ENCODE assay signal across 34 cellular contexts in genomic region chr2:133090358-133090757, GRCh38.
"Had no signal": no experiment of that assay in that cellular context is flagged by ENCODE, and none has a peak within 500 bp of the region (broad histone marks: within the 10 kb centered on the region; RNA-seq: fewer than 3 reads in every experiment).

No MANE protein-coding gene starts in this region.

- H3K9me3 Mint-ChIP-seq: activated CD8-positive, alpha-beta T cell treated with anti-CD3 and anti-CD28 coated beads for 36 hours; activated naive CD8-positive, alpha-beta T cell treated with anti-CD3 and anti-CD28 coated beads for 36 hours; activated T-helper 1 cell treated with anti-CD3 and anti-CD28 coated beads, Interleukin-12 subunit alpha, Interleukin-12 subunit beta, Interleukin-2, Interleukin-4 antibody, amounts not matched to agents 30 ng/mL and 10 ng/mL and 1 ng/mL, durations not matched to agents 14 hours and 24 hours and 36 hours; activated T-helper 17 cell treated with anti-CD3 and anti-CD28 coated beads, Interleukin-2, amount 50 U/mL, for 72 hours; T-helper 1 cell treated with Interleukin-12 subunit alpha and Interleukin-12 subunit beta and Interleukin-4 antibody, amounts not matched to agents 30 μg/mL and 1 μg/mL, for 36 hours; T-helper 2 cell treated with Interferon-gamma antibody and Interleukin-4, amounts not matched to agents 5 μg/mL and 100 μg/mL, for 36 hours had no signal

- ATAC-seq: activated CD8-positive, alpha-beta T cell treated with anti-CD3 and anti-CD28 coated beads for 36 hours; activated naive CD4-positive, alpha-beta T cell treated with anti-CD3 and anti-CD28 coated beads, Interleukin-2, amount 50 U/mL, for 72 hours; activated T-cell treated with anti-CD3 and anti-CD28 coated beads, Interleukin-2, amount 50 U/mL, for 4 hours; activated T-cell treated with anti-CD3 and anti-CD28 coated beads, Interleukin-2, amount 50 U/mL, for 72 hours; activated T-helper 17 cell treated with anti-CD3 and anti-CD28 coated beads, Interleukin-2, amount 50 U/mL, for 72 hours; body of pancreas had no signal

- DNase-seq: activated B cell treated with CpG ODN at 0.5 μM for 24 hours; activated CD4-positive, alpha-beta memory T cell treated with anti-CD3 and anti-CD28 coated beads for 36 hours; activated CD4-positive, alpha-beta T cell treated with anti-CD3 and anti-CD28 coated beads for 4 hours; activated CD4-positive, alpha-beta T cell treated with anti-CD3 and anti-CD28 coated beads, Interleukin-2, amount 50 U/mL, for 1 hour; activated CD4-positive, alpha-beta T cell treated with anti-CD3 and anti-CD28 coated beads, Interleukin-2, amount 50 U/mL, for 4 hours; activated CD4-positive, CD25-positive, alpha-beta regulatory T cell treated with anti-CD3 and anti-CD28 coated beads, Interleukin-2, amount 50 U/mL, for 72 hours; activated CD8-positive, alpha-beta memory T cell treated with anti-CD3 and anti-CD28 coated beads, Interleukin-2, amount 50 U/mL, for 4 hours; activated CD8-positive, alpha-beta T cell treated with anti-CD3 and anti-CD28 coated beads for 36 hours; activated effector memory CD4-positive, alpha-beta T cell treated with anti-CD3 and anti-CD28 coated beads, Interleukin-2, amount 50 U/mL, for 16 hours; activated gamma-delta T cell treated with Interleukin-2 at 50 U/mL for 16 hours; activated naive CD4-positive, alpha-beta T cell; activated naive CD4-positive, alpha-beta T cell treated with anti-CD3 and anti-CD28 coated beads for 36 hours; activated naive CD4-positive, alpha-beta T cell treated with anti-CD3 and anti-CD28 coated beads, Interleukin-2, amount 50 U/mL, for 16 hours; activated naive CD8-positive, alpha-beta T cell treated with anti-CD3 and anti-CD28 coated beads for 36 hours; activated T-cell treated with anti-CD3 and anti-CD28 coated beads for 4 hours; activated T-cell treated with anti-CD3 and anti-CD28 coated beads, Interleukin-2, amount 50 U/mL, for 1 hour; activated T-cell treated with anti-CD3 and anti-CD28 coated beads, Interleukin-2, amount 50 U/mL, for 4 hours; activated T-cell treated with anti-CD3 and anti-CD28 coated beads, Interleukin-2, amount 50 U/mL, for 72 hours; adrenal gland; amniotic stem cell; aorta; body of pancreas; brain microvascular endothelial cell; central memory CD4-positive, alpha-beta T cell; T-helper 2 cell; T-helper 9 cell had no signal

- H3K4me1 ChIP-seq: adrenal gland, body of pancreas, breast epithelium had no signal

- H3K27ac ChIP-seq: adrenal gland, body of pancreas, brain microvascular endothelial cell, breast epithelium, VCaP had no signal

- H3K36me3 Mint-ChIP-seq: activated CD4-positive, alpha-beta memory T cell treated with anti-CD3 and anti-CD28 coated beads for 36 hours; activated naive CD4-positive, alpha-beta T cell treated with anti-CD3 and anti-CD28 coated beads, Interleukin-2, amount 50 U/mL, for 72 hours; activated naive CD8-positive, alpha-beta T cell treated with anti-CD3 and anti-CD28 coated beads for 36 hours had no signal

- H3K27ac Mint-ChIP-seq: activated B cell treated with CpG ODN at 0.5 μM for 24 hours; activated CD4-positive, alpha-beta memory T cell treated with anti-CD3 and anti-CD28 coated beads for 36 hours; activated CD4-positive, alpha-beta T cell treated with anti-CD3 and anti-CD28 coated beads, Interleukin-2, amount 10 ng/mL, durations not matched to agents 24 days and 14 days; activated CD8-positive, alpha-beta T cell treated with anti-CD3 and anti-CD28 coated beads for 36 hours; activated naive CD4-positive, alpha-beta T cell treated with anti-CD3 and anti-CD28 coated beads for 36 hours; activated naive CD4-positive, alpha-beta T cell treated with anti-CD3 and anti-CD28 coated beads, Interleukin-2, amount 50 U/mL, for 72 hours; activated naive CD8-positive, alpha-beta T cell treated with anti-CD3 and anti-CD28 coated beads for 36 hours; activated T-cell treated with anti-CD3 and anti-CD28 coated beads, Interleukin-2, amount 50 U/mL, for 72 hours; activated T-helper 1 cell treated with anti-CD3 and anti-CD28 coated beads, Interleukin-12 subunit alpha, Interleukin-12 subunit beta, Interleukin-2, Interleukin-4 antibody, amounts not matched to agents 30 ng/mL and 10 ng/mL and 1 ng/mL, durations not matched to agents 14 hours and 24 hours and 36 hours; activated T-helper 17 cell treated with anti-CD3 and anti-CD28 coated beads, Interleukin-2, amount 50 U/mL, for 72 hours; T-helper 1 cell treated with Interleukin-12 subunit alpha and Interleukin-12 subunit beta and Interleukin-4 antibody, amounts not matched to agents 30 μg/mL and 1 μg/mL, for 36 hours; T-helper 2 cell treated with Interferon-gamma antibody and Interleukin-4, amounts not matched to agents 5 μg/mL and 100 μg/mL, for 36 hours had no signal

- H3K9me3 ChIP-seq: adrenal gland, body of pancreas, breast epithelium had no signal

- H3K4me1 Mint-ChIP-seq: activated B cell treated with CpG ODN at 0.5 μM for 24 hours; activated CD4-positive, alpha-beta T cell treated with anti-CD3 and anti-CD28 coated beads, Interleukin-2, amount 10 ng/mL, durations not matched to agents 24 days and 14 days; activated naive CD8-positive, alpha-beta T cell treated with anti-CD3 and anti-CD28 coated beads for 36 hours; activated T-helper 17 cell treated with anti-CD3 and anti-CD28 coated beads, Interleukin-2, amount 50 U/mL, for 72 hours had no signal

- H3K27me3 Mint-ChIP-seq: activated B cell treated with CpG ODN at 0.5 μM for 24 hours; activated CD4-positive, alpha-beta memory T cell treated with anti-CD3 and anti-CD28 coated beads for 36 hours; activated CD4-positive, alpha-beta T cell treated with anti-CD3 and anti-CD28 coated beads, Interleukin-2, amount 10 ng/mL, durations not matched to agents 24 days and 14 days; activated CD8-positive, alpha-beta T cell treated with anti-CD3 and anti-CD28 coated beads for 36 hours; activated naive CD8-positive, alpha-beta T cell treated with anti-CD3 and anti-CD28 coated beads for 36 hours; activated T-helper 17 cell treated with anti-CD3 and anti-CD28 coated beads, Interleukin-2, amount 50 U/mL, for 72 hours had no signal

- H3K36me3 ChIP-seq: adrenal gland, brain microvascular endothelial cell, breast epithelium had no signal

- H3K4me3 ChIP-seq: adrenal gland, body of pancreas, breast epithelium had no signal

- H3K27me3 ChIP-seq: adrenal gland, body of pancreas, brain microvascular endothelial cell, breast epithelium had no signal

- H3K4me3 Mint-ChIP-seq: activated B cell treated with CpG ODN at 0.5 μM for 24 hours; activated CD4-positive, alpha-beta memory T cell treated with anti-CD3 and anti-CD28 coated beads for 36 hours; activated CD4-positive, alpha-beta T cell treated with anti-CD3 and anti-CD28 coated beads, Interleukin-2, amount 10 ng/mL, durations not matched to agents 24 days and 14 days; activated CD8-positive, alpha-beta T cell treated with anti-CD3 and anti-CD28 coated beads for 36 hours; activated naive CD4-positive, alpha-beta T cell treated with anti-CD3 and anti-CD28 coated beads for 36 hours; activated naive CD8-positive, alpha-beta T cell treated with anti-CD3 and anti-CD28 coated beads for 36 hours; activated T-cell treated with anti-CD3 and anti-CD28 coated beads, Interleukin-2, amount 50 U/mL, for 4 hours; activated T-cell treated with anti-CD3 and anti-CD28 coated beads, Interleukin-2, amount 50 U/mL, for 72 hours; activated T-helper 1 cell treated with anti-CD3 and anti-CD28 coated beads, Interleukin-12 subunit alpha, Interleukin-12 subunit beta, Interleukin-2, Interleukin-4 antibody, amounts not matched to agents 30 ng/mL and 10 ng/mL and 1 ng/mL, durations not matched to agents 14 hours and 24 hours and 36 hours; activated T-helper 17 cell treated with anti-CD3 and anti-CD28 coated beads, Interleukin-2, amount 50 U/mL, for 72 hours; T-helper 1 cell treated with Interleukin-12 subunit alpha and Interleukin-12 subunit beta and Interleukin-4 antibody, amounts not matched to agents 30 μg/mL and 1 μg/mL, for 36 hours; T-helper 2 cell treated with Interferon-gamma antibody and Interleukin-4, amounts not matched to agents 5 μg/mL and 100 μg/mL, for 36 hours had no signal
